Comparison of ENCODE assay signal across 1 cellular context in the genomic region with DNA sequence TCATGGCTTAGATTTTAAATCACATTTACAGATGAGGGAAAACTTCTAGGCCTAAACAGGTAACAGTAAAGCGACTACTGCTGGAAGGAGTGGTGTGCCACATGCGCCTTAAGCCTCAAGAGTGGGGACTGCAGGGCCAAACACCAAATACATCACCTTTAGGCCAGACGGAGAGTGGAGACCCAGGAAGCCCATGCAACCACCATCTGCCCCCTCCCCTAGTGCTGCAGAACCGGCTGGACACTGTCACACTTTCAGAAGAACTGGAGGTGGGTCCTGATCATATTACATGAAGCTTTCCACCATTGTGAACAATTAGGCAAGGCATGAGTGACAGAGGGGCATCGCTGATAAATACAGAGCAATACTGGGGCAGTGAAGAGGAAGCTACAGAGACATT.
TF ChIP-seq lines count a peak whose summit lies in the region.

No MANE protein-coding gene starts in this region.

TF ChIP-seq in IMR-90, 13 proteins besides CTCF, POLR2A, EP300 and RAD21 (continued from another document):
- TF ChIP-seq RCOR1 (IDR thresholded peaks at IDR 0.05; ENCODE audit: insufficient replicate concordance, low read length) (no peak), NFE2L2 (IDR thresholded peaks at IDR 0.05; ENCODE audit: low read depth, low read length) (no peak), RFX5 (IDR thresholded peaks at IDR 0.05; ENCODE audit: low read depth, low read length) (no peak)
